In the genomic region with DNA sequence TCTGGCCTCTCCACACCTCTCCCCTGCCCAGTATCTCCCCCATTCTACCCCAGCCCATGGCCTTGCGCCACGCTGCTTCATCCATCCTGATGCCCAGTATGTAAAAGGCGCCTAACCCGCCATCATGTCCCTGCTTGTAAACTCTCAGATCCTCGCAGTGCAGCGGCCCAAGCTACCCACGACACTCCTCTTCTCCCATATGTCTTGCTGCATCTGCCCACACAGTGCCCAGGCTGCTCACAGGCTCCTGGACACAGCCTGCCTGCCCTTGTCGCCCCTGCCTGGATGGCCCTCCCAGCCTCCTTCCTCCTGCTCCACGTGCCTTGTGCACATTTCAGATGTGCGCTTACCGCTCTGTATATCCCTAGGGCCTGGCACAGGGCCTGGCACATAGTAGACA, we compare ENCODE assay signal across 19 cellular contexts.
DNase-seq lines count a peak whose midpoint lies in the region; ATAC-seq and TF ChIP-seq lines count a peak whose summit lies in the region.
"Had no signal": no experiment of that assay in that cellular context is flagged by ENCODE, and none has a peak within 500 bp of the region (broad histone marks: within the 10 kb centered on the region; RNA-seq: fewer than 3 reads in every experiment).

No MANE protein-coding gene starts in this region.

- H3K9me3 ChIP-seq in mammary epithelial cell (replicated peaks; ENCODE audit: insufficient read depth, low read length), result no peaks in the 10 kb centered on the region
- no peaks in the 10 kb centered on the region for H3K9me3 ChIP-seq in gastroesophageal sphincter
- H3K9me3 ChIP-seq: Caco-2, lower lobe of right lung, sigmoid colon had no signal

- peaks cover 3% of the 10 kb centered on the region for H3K4me1 ChIP-seq in mammary epithelial cell (ENCODE audit: insufficient read depth, low read length)
- peaks cover 0 to 22% (median 9%) of the 10 kb centered on the region in 3 donors for H3K4me1 ChIP-seq in gastroesophageal sphincter

- H3K79me2 ChIP-seq in mammary epithelial cell (ENCODE audit: insufficient read depth, low read length), result no peaks in the 10 kb centered on the region

- H3K36me3 Mint-ChIP-seq in MCF 10A (ENCODE audit: insufficient read depth, unreplicated experiment), result peaks cover 31% of the 10 kb centered on the region
- H3K36me3 Mint-ChIP-seq in activated B cell treated with CpG ODN at 0.5 μM for 24 hours (ENCODE audit: low read depth), result peaks cover 34% of the 10 kb centered on the region
- H3K36me3 Mint-ChIP-seq in effector memory CD8-positive, alpha-beta T cell (ENCODE audit: insufficient read depth), result no peaks in the 10 kb centered on the region
- H3K36me3 Mint-ChIP-seq in stimulated activated naive B cell treated with anti-CD40 and anti-IgM and Interleukin-4, amounts not matched to agents 10 μg/mL and 1 μg/mL and 100 μg/mL, for 72 hours, result peaks cover 66 to 72% of the 10 kb centered on the region in 2 donors

- no peak for TF ChIP-seq EP300 in gastroesophageal sphincter (IDR thresholded peaks at IDR 0.05)

- no peak overlapping the region for H3K4me2 ChIP-seq in mammary epithelial cell (ENCODE audit: insufficient read depth, low read depth, low read length)

- TF ChIP-seq CTCF in MCF 10A (IDR thresholded peaks at IDR 0.05; ENCODE audit: unreplicated experiment) (no peak), mammary epithelial cell (conservative IDR thresholded peaks at IDR 0.05 in 1 of 2, IDR thresholded peaks at IDR 0.05 in 1 of 2; ENCODE audit: extremely low read depth in 1 of 2, insufficient read depth in 1 of 2, low read depth in 1 of 2, low read length in 2 of 2) (no peak), activated B cell treated with CpG ODN at 0.5 μM for 24 hours (IDR thresholded peaks at IDR 0.05) (no peak), gastroesophageal sphincter (IDR thresholded peaks at IDR 0.05) (no peak)

- H3K36me3 ChIP-seq in mammary epithelial cell (ENCODE audit: insufficient read depth, low read length) (no peaks in the 10 kb centered on the region), gastroesophageal sphincter (peaks cover 0 to 27% of the 10 kb centered on the region in 2 donors)
- H3K36me3 ChIP-seq: sigmoid colon had no signal

- no peak for TF ChIP-seq POLR2A in gastroesophageal sphincter (IDR thresholded peaks at IDR 0.05)

- no peaks in the 10 kb centered on the region for H4K20me1 ChIP-seq in mammary epithelial cell (ENCODE audit: insufficient read depth, low read length)

- H3K4me3 ChIP-seq in mammary epithelial cell (replicated peaks in 1 of 3; ENCODE audit: insufficient read depth in 1 of 3, low read depth in 2 of 3, low read length in 3 of 3), result no peak overlapping the region
- no peak overlapping the region for H3K4me3 ChIP-seq in gastroesophageal sphincter
- H3K4me3 ChIP-seq: lower lobe of right lung, sigmoid colon had no signal

- H3K27me3 ChIP-seq in mammary epithelial cell (ENCODE audit: insufficient read depth, low read length) (no peaks in the 10 kb centered on the region), gastroesophageal sphincter (no peaks in the 10 kb centered on the region)
- H3K27me3 ChIP-seq: foreskin keratinocyte, sigmoid colon had no signal

- H3K4me3 Mint-ChIP-seq in MCF 10A (ENCODE audit: unreplicated experiment) (no peak overlapping the region), activated B cell treated with CpG ODN at 0.5 μM for 24 hours (no peak overlapping the region)
- H3K4me3 Mint-ChIP-seq in effector memory CD8-positive, alpha-beta T cell, result no peak overlapping the region
- peak overlapping the region; percentile 3 to 12 for H3K4me3 Mint-ChIP-seq in stimulated activated naive B cell treated with anti-CD40 and anti-IgM and Interleukin-4, amounts not matched to agents 10 μg/mL and 1 μg/mL and 100 μg/mL, for 72 hours

- POLR2A ChIA-PET in MCF 10A (lab: Yijun Ruan, JAX) (no interaction called here), activated B cell treated with CpG ODN at 0.5 μM for 24 hours (lab: Charles Lee) (interaction anchor here (0.6 to 1.4 kb wide), 3 partner anchors 10 to 201 kb away, joined by 3 to 5 read pairs (median 3); no protein-coding TSS in a partner anchor)

- WGBS in mammary epithelial cell (ENCODE audit: low coverage, missing lambda C conversion rate), result 74% methylated on average over 10 of the region's 11 CpGs
- 79 to 90% methylated on average over 6 to 9 of the region's 11 CpGs for WGBS in gastroesophageal sphincter (ENCODE audit: low coverage in 1 of 2), 2 donors

- H3K27me3 Mint-ChIP-seq in MCF 10A (ENCODE audit: insufficient read depth, unreplicated experiment) (no peaks in the 10 kb centered on the region), activated B cell treated with CpG ODN at 0.5 μM for 24 hours (no peaks in the 10 kb centered on the region)
- no peaks in the 10 kb centered on the region for H3K27me3 Mint-ChIP-seq in effector memory CD8-positive, alpha-beta T cell
- no peaks in the 10 kb centered on the region for H3K27me3 Mint-ChIP-seq in stimulated activated naive B cell treated with anti-CD40 and anti-IgM and Interleukin-4, amounts not matched to agents 10 μg/mL and 1 μg/mL and 100 μg/mL, for 72 hours

- dilution Hi-C loops in mammary epithelial cell (cut with HindIII; ENCODE audit: low sequenced_read_pairs), result no loop called here

- ATAC-seq in activated B cell treated with CpG ODN at 0.5 μM for 24 hours (ENCODE audit: low read depth) (no peak), HG02678 (IDR thresholded peaks at IDR 0.05; ENCODE audit: unreplicated experiment) (no peak), gastroesophageal sphincter (no peak)
- no peak for ATAC-seq in effector memory CD8-positive, alpha-beta T cell (replicated peaks)
- ATAC-seq in stimulated activated naive B cell treated with anti-CD40 and anti-IgM and Interleukin-4, amounts not matched to agents 10 μg/mL and 1 μg/mL and 100 μg/mL, for 72 hours (replicated peaks), result no peak
- ATAC-seq: foreskin keratinocyte, lower lobe of right lung, PC-3 had no signal

- no peak overlapping the region for H3K9ac ChIP-seq in mammary epithelial cell (ENCODE audit: insufficient read depth, low read length)

- H3K4me1 Mint-ChIP-seq in MCF 10A (ENCODE audit: insufficient read depth, unreplicated experiment) (peaks cover 12% of the 10 kb centered on the region), activated B cell treated with CpG ODN at 0.5 μM for 24 hours (peaks cover 55% of the 10 kb centered on the region)
- H3K4me1 Mint-ChIP-seq in effector memory CD8-positive, alpha-beta T cell (ENCODE audit: low read depth in 2 of 2), result peaks cover 3 to 17% of the 10 kb centered on the region in 2 donors
- peaks cover 60 to 81% of the 10 kb centered on the region in 2 donors for H3K4me1 Mint-ChIP-seq in stimulated activated naive B cell treated with anti-CD40 and anti-IgM and Interleukin-4, amounts not matched to agents 10 μg/mL and 1 μg/mL and 100 μg/mL, for 72 hours

- BruUV-seq in MCF 10A (replicated peaks; lab: Mats Ljungman, UMichigan) (no TSS peak), mammary epithelial cell (replicated peaks; lab: Mats Ljungman, UMichigan) (no TSS peak)

- CTCF ChIA-PET in MCF 10A (lab: Yijun Ruan, JAX) (no interaction called here), mammary epithelial cell (lab: Charles Lee; ENCODE audit: low non-redundant PET) (no interaction called here), activated B cell treated with CpG ODN at 0.5 μM for 24 hours (lab: Charles Lee) (no interaction called here)

- H3K27ac Mint-ChIP-seq in MCF 10A (ENCODE audit: low read depth, unreplicated experiment), result peak overlapping the region; percentile 2
- H3K27ac Mint-ChIP-seq in activated B cell treated with CpG ODN at 0.5 μM for 24 hours, result peak overlapping the region; percentile 43
- H3K27ac Mint-ChIP-seq in effector memory CD8-positive, alpha-beta T cell, result peak overlapping the region; percentile 14 to 27
- peak overlapping the region; percentile 76 for H3K27ac Mint-ChIP-seq in stimulated activated naive B cell treated with anti-CD40 and anti-IgM and Interleukin-4, amounts not matched to agents 10 μg/mL and 1 μg/mL and 100 μg/mL, for 72 hours

- H3K27ac ChIP-seq in mammary epithelial cell (ENCODE audit: insufficient read depth, low read depth, low read length) (no peak overlapping the region), gastroesophageal sphincter (no peak overlapping the region)
- H3K27ac ChIP-seq: foreskin keratinocyte, lower lobe of right lung, sigmoid colon had no signal

- intact Hi-C loops in MCF 10A (cut with micrococcal nuclease) (loop anchor here (10.0 kb wide), 1 partner anchor 79 kb away; no protein-coding TSS in a partner anchor), mammary epithelial cell (cut with micrococcal nuclease) (no loop called here), activated B cell treated with CpG ODN at 0.5 μM for 24 hours (cut with micrococcal nuclease) (no loop called here)

- in situ Hi-C loops in mammary epithelial cell (cut with MboI; ENCODE audit: low sequenced_read_pairs in 2 of 2), result no loop called here

- H3K9me3 Mint-ChIP-seq in MCF 10A (ENCODE audit: unreplicated experiment), result no peaks in the 10 kb centered on the region
- H3K9me3 Mint-ChIP-seq in activated B cell treated with CpG ODN at 0.5 μM for 24 hours, result no peaks in the 10 kb centered on the region
- H3K9me3 Mint-ChIP-seq in effector memory CD8-positive, alpha-beta T cell, result no peaks in the 10 kb centered on the region
- no peaks in the 10 kb centered on the region for H3K9me3 Mint-ChIP-seq in stimulated activated naive B cell treated with anti-CD40 and anti-IgM and Interleukin-4, amounts not matched to agents 10 μg/mL and 1 μg/mL and 100 μg/mL, for 72 hours

- no peak overlapping the region for H2AFZ ChIP-seq in mammary epithelial cell (ENCODE audit: low read depth, low read length)

- DNase-seq in MCF 10A (ENCODE audit: unreplicated experiment) (no peak), mammary epithelial cell (no peak), activated B cell treated with CpG ODN at 0.5 μM for 24 hours (no peak), NCI-H69 (lab: John Stamatoyannopoulos, UW) (no peak)
- no peak for DNase-seq in effector memory CD8-positive, alpha-beta T cell
- DNase-seq in stimulated activated naive B cell treated with anti-CD40 and anti-IgM and Interleukin-4, amounts not matched to agents 10 μg/mL and 1 μg/mL and 100 μg/mL, for 72 hours, result no peak
- DNase-seq: activated CD4-positive, CD25-positive, alpha-beta regulatory T cell treated with anti-CD3 and anti-CD28 coated beads, Interleukin-2, amount 50 U/mL, for 72 hours; Caco-2; dermis blood vessel endothelial cell; foreskin keratinocyte; lower lobe of right lung; NCI-H1417 treated with DMSO at 0.1 percent for 48 hours; PC-3; sigmoid colon; stimulated activated naive CD4-positive, alpha-beta T cell; T1000; trophoblast cell had no signal

Comparison
In these comparisons a context has a peak if more than half of its experiments do, and no peak if none do; other contexts are left out.
1. H3K27ac Mint-ChIP-seq: peak in every context shown above with its lines; median percentile 76 in stimulated activated naive B cell treated with anti-CD40 and anti-IgM and Interleukin-4, amounts not matched to agents 10 μg/mL and 1 μg/mL and 100 μg/mL, for 72 hours; 43 in activated B cell treated with CpG ODN at 0.5 μM for 24 hours; 20 in effector memory CD8-positive, alpha-beta T cell; 2 in MCF 10A.
2. H3K4me3 Mint-ChIP-seq: peak in stimulated activated naive B cell treated with anti-CD40 and anti-IgM and Interleukin-4, amounts not matched to agents 10 μg/mL and 1 μg/mL and 100 μg/mL, for 72 hours (2 of 2); none in MCF 10A (single experiment), activated B cell treated with CpG ODN at 0.5 μM for 24 hours (single experiment) and effector memory CD8-positive, alpha-beta T cell (0 of 2).